8 cellular contexts compared by ENCODE assay signal in genomic region chr19:48169974-48170803, GRCh38. TPM values are rescaled to one million over a fixed set of nuclear protein-coding genes. Genes with fewer than 3 reads are reported as not detected.
DNase-seq lines count a peak whose midpoint lies in the region; FAIRE-seq and TF ChIP-seq lines count a peak whose summit lies in the region.

Gene LIG1, minus strand, starts transcription at chr19:48170344. Its CDS starts 4,778 bp downstream, at chr19:48165566.
Gene ZSWIM9, plus strand, starts transcription at chr19:48170680. Its CDS starts 1,123 bp downstream, at chr19:48171803.

- no peaks in the 10 kb centered on the region for H3K9me3 Mint-ChIP-seq in nephron progenitor cell
- no peaks in the 10 kb centered on the region for H3K9me3 Mint-ChIP-seq in stimulated activated naive CD8-positive, alpha-beta T cell treated with anti-CD3 and anti-CD28 coated beads, Interleukin-15, Interleukin-2, amounts not matched to agents 100 ng/mL and 50 ng/mL, for 24 hours

- H3K36me3 Mint-ChIP-seq in nephron progenitor cell (ENCODE audit: low read depth): peaks cover 36% of the 10 kb centered on the region
- H3K36me3 Mint-ChIP-seq in stimulated activated naive CD8-positive, alpha-beta T cell treated with anti-CD3 and anti-CD28 coated beads, Interleukin-15, Interleukin-2, amounts not matched to agents 100 ng/mL and 50 ng/mL, for 24 hours (ENCODE audit: low read depth): peaks cover 35% of the 10 kb centered on the region

- TF ChIP-seq POLR2A in H54 (IDR thresholded peaks at IDR 0.05; ENCODE audit: low read depth, low read length): peak; percentile 21; the same call in 1 of the 2 replicates
- TF ChIP-seq POLR2A in Raji (IDR thresholded peaks at IDR 0.05; ENCODE audit: insufficient read depth, low read depth, low read length): peak; percentile 71

- no peak for FAIRE-seq in H54 (lab: Jason Lieb, UNC)

- peak; percentile 97 for DNase-seq in ELR (ENCODE audit: low read depth)
- DNase-seq in H54 (ENCODE audit: insufficient read length, low spot score): peak; percentile 79
- peak; percentile 96 for DNase-seq in M059J (ENCODE audit: low read depth)
- DNase-seq in activated effector memory CD4-positive, alpha-beta T cell treated with Interleukin-2 at 50 U/mL for 16 hours: peak; percentile 89
- peak; percentile 97 for DNase-seq in fibroblast of pulmonary artery (ENCODE audit: low read depth)
- DNase-seq in nephron progenitor cell: peak; percentile 92

- H3K4me3 Mint-ChIP-seq in nephron progenitor cell: peak within 1 kb of the TSS; percentile 90
- peak within 1 kb of the TSS; percentile 91 for H3K4me3 Mint-ChIP-seq in stimulated activated naive CD8-positive, alpha-beta T cell treated with anti-CD3 and anti-CD28 coated beads, Interleukin-15, Interleukin-2, amounts not matched to agents 100 ng/mL and 50 ng/mL, for 24 hours

- peak within 1 kb of the TSS; percentile 87 for H3K4me3 ChIP-seq in fibroblast of pulmonary artery (replicated peaks; ENCODE audit: low read depth, low read length)

- peak within 1 kb of the TSS; percentile 98 for H3K27ac Mint-ChIP-seq in nephron progenitor cell
- peak within 1 kb of the TSS; percentile 97 for H3K27ac Mint-ChIP-seq in stimulated activated naive CD8-positive, alpha-beta T cell treated with anti-CD3 and anti-CD28 coated beads, Interleukin-15, Interleukin-2, amounts not matched to agents 100 ng/mL and 50 ng/mL, for 24 hours

- peaks cover 32% of the 10 kb centered on the region for H3K4me1 Mint-ChIP-seq in nephron progenitor cell
- peaks cover 21% of the 10 kb centered on the region for H3K4me1 Mint-ChIP-seq in stimulated activated naive CD8-positive, alpha-beta T cell treated with anti-CD3 and anti-CD28 coated beads, Interleukin-15, Interleukin-2, amounts not matched to agents 100 ng/mL and 50 ng/mL, for 24 hours (ENCODE audit: low read depth)

- peaks cover 6% of the 10 kb centered on the region for H3K27me3 Mint-ChIP-seq in nephron progenitor cell (ENCODE audit: low read depth, poor library complexity)
- no peaks in the 10 kb centered on the region for H3K27me3 Mint-ChIP-seq in stimulated activated naive CD8-positive, alpha-beta T cell treated with anti-CD3 and anti-CD28 coated beads, Interleukin-15, Interleukin-2, amounts not matched to agents 100 ng/mL and 50 ng/mL, for 24 hours

- no peak for TF ChIP-seq CTCF in fibroblast of pulmonary artery (IDR thresholded peaks at IDR 0.05; ENCODE audit: low read length, missing control alignments)
- TF ChIP-seq CTCF in nephron progenitor cell (IDR thresholded peaks at IDR 0.05): no peak

RNA-seq across cellular contexts. Expression of gene LIG1, which starts in this region (rescaled TPM):
- total RNA-seq in M059J (2014; rRNA removed; shearing (Covaris generic)): 36.4 and 55.9 TPM in 2 replicates

RNA-seq across cellular contexts. Expression of gene ZSWIM9, which starts in this region (rescaled TPM):
- 0.52 and 1.6 TPM in 2 replicates for total RNA-seq in M059J (2014; rRNA removed; shearing (Covaris generic))

Comparison
In these comparisons a context has a peak if more than half of its experiments do, and no peak if none do; other contexts are left out.
1. Peak in every context shown above with its lines: DNase-seq and H3K4me3 ChIP-seq.